10 cellular contexts compared by ENCODE assay signal in the genomic region with DNA sequence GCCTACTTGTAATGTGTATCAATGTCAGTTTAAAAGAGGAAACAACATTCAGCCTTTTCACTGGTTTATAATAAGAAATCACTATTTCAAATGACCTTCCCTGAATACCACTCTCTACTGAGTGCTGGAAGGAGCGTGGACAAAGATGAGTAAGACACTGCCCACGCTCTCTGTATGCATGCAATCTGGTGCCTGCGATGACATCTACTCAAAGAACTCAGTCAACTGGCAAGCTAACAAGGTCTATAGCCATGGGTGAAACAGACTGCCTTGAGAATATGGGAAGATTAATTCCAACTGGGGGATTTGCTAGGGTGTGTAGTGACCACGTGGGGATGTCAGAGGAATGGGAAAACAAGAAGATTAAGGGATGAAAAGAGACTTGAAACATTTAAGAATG. TPM values are rescaled to one million over a fixed set of nuclear protein-coding genes. Genes with fewer than 3 reads are reported as not detected.
DNase-seq lines count a peak whose midpoint lies in the region; ATAC-seq and TF ChIP-seq lines count a peak whose summit lies in the region.
"Had no signal": no experiment of that assay in that cellular context is flagged by ENCODE, and none has a peak within 500 bp of the region (broad histone marks: within the 10 kb centered on the region; RNA-seq: fewer than 3 reads in every experiment).

No MANE protein-coding gene starts in this region.

- no peak for TF ChIP-seq POLR2A in stomach (IDR thresholded peaks at IDR 0.05)
- TF ChIP-seq POLR2A in suprapubic skin (IDR thresholded peaks at IDR 0.05) = no peak

- H3K4me3 ChIP-seq in stomach (no peak overlapping the region), suprapubic skin (no peak overlapping the region)

- no peaks in the 10 kb centered on the region for H3K9me3 ChIP-seq in stomach
- H3K9me3 ChIP-seq in suprapubic skin = no peaks in the 10 kb centered on the region

- no peak overlapping the region for H3K27ac Mint-ChIP-seq in activated naive CD4-positive, alpha-beta T cell treated with anti-CD3 and anti-CD28 coated beads, Interleukin-2, amount 50 U/mL, for 72 hours
- H3K27ac Mint-ChIP-seq: WTC11 had no signal

- no peak for TF ChIP-seq EP300 in stomach (IDR thresholded peaks at IDR 0.05)
- no peak for TF ChIP-seq EP300 in suprapubic skin (IDR thresholded peaks at IDR 0.05)

- intact Hi-C loops in stomach (cut with DNase I; ENCODE audit: low total_unique reads) = no loop called here

- H3K27me3 ChIP-seq in stomach (no peaks in the 10 kb centered on the region), suprapubic skin (no peaks in the 10 kb centered on the region)

- WGBS in stomach, 5 donors = 45 to 62% (median 51%) methylated on average over 4 of the region's 4 CpGs
- WGBS in suprapubic skin = 32% methylated on average over 4 of the region's 4 CpGs

- H3K4me1 ChIP-seq in stomach = peaks cover 4 to 45% (median 27%) of the 10 kb centered on the region in 4 donors
- H3K4me1 ChIP-seq in suprapubic skin = peaks cover 10% of the 10 kb centered on the region

- no peak for TF ChIP-seq CTCF in VCaP (conservative IDR thresholded peaks at IDR 0.05)
- TF ChIP-seq CTCF in stomach (IDR thresholded peaks at IDR 0.05) = no peak
- no peak for TF ChIP-seq CTCF in suprapubic skin (IDR thresholded peaks at IDR 0.05)

- no peak for ATAC-seq in GM19035 (IDR thresholded peaks at IDR 0.05; ENCODE audit: unreplicated experiment)
- no peak for ATAC-seq in activated naive CD4-positive, alpha-beta T cell treated with anti-CD3 and anti-CD28 coated beads, Interleukin-2, amount 50 U/mL, for 72 hours
- ATAC-seq: WTC11 had no signal

- DNase-seq in HCEC 1CT = peak; percentile 9
- peak; percentile 84 for DNase-seq in foreskin melanocyte
- DNase-seq in stomach = no peak
- no peak for DNase-seq in activated naive CD4-positive, alpha-beta T cell treated with anti-CD3 and anti-CD28 coated beads, Interleukin-2, amount 50 U/mL, for 72 hours (ENCODE audit: low spot score in 2 of 2)
- DNase-seq in suprapubic skin (ENCODE audit: low spot score in 2 of 2) = no peak
- no peak for DNase-seq in ACHN
- DNase-seq: stimulated activated naive CD4-positive, alpha-beta T cell had no signal

- H3K27ac ChIP-seq in VCaP = peak overlapping the region; percentile 89
- H3K27ac ChIP-seq in stomach = peak overlapping the region in 4 of 5 donors; percentile 59 to 84 (median 66)
- H3K27ac ChIP-seq in suprapubic skin = no peak overlapping the region

- H3K36me3 Mint-ChIP-seq in activated naive CD4-positive, alpha-beta T cell treated with anti-CD3 and anti-CD28 coated beads, Interleukin-2, amount 50 U/mL, for 72 hours = no peaks in the 10 kb centered on the region
- H3K36me3 Mint-ChIP-seq: WTC11 had no signal

- H3K9me3 Mint-ChIP-seq in activated naive CD4-positive, alpha-beta T cell treated with anti-CD3 and anti-CD28 coated beads, Interleukin-2, amount 50 U/mL, for 72 hours = no peaks in the 10 kb centered on the region
- H3K9me3 Mint-ChIP-seq: WTC11 had no signal

- in situ Hi-C loops in ACHN (cut with HindIII; ENCODE audit: low pct_ligation_motif_present, low pct_unique_long_range_greater_than_20kb, low sequenced_read_pairs) = no loop called here

- H3K36me3 ChIP-seq in stomach (no peaks in the 10 kb centered on the region), suprapubic skin (no peaks in the 10 kb centered on the region)

RNA-seq across cellular contexts. Expression of a gene that starts 49.4 kb away (rescaled TPM):
- total RNA-seq in stomach (100 to 1,000 TPM in 1 of 5 donors, 10 to 100 TPM in 3, 1 to 10 TPM in 1; 2.3 to 174 (median 41.6) TPM), suprapubic skin (100 to 1,000 TPM in 3 of 4 donors, 10 to 100 TPM in 1; 87.7 to 123 (median 112) TPM)
- 10 to 100 TPM; 10.9 to 14.4 (median 13.6) TPM for polyA plus RNA-seq in stomach
- under 1 TPM; 0.14 to 0.54 TPM for total RNA-seq in activated naive CD4-positive, alpha-beta T cell treated with anti-CD3 and anti-CD28 coated beads, Interleukin-2, amount 50 U/mL, for 72 hours

Comparison
In these comparisons a context has a peak if more than half of its experiments do, and no peak if none do; other contexts are left out.
1. DNase-seq: peak in HCEC 1CT (single experiment) and foreskin melanocyte (single experiment); none in stomach (single experiment), activated naive CD4-positive, alpha-beta T cell treated with anti-CD3 and anti-CD28 coated beads, Interleukin-2, amount 50 U/mL, for 72 hours (0 of 2), suprapubic skin (0 of 2) and ACHN (single experiment).